In the genomic region with DNA sequence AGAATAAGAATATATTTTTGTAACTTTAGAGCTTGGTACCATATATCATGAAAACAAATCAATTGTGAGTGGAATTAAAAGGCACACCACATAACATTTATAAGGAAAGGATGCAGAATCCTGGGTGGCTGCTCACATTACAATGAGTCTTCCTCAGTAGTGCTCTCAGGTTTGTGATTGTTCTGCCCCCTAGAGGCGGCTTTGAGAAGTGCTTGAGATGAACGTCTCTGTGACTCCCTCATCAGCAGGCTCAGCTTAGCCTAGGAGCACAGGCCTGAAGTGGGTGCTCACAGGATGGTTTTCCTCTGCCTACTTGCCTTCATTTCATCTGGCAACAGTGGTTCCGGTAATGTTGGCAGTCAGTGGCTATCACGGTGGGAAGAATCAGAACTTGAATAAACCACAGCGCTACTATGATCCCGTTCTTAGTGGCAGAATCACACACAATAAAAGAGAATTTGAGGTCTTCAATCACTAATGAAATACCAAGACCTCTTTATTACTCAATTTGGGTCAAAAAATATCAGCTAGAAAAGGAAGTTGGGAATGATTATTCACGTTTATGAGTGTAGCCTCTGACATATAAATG, we compare ENCODE assay signal across 8 cellular contexts. TPM values are rescaled to one million over a fixed set of nuclear protein-coding genes. Genes with fewer than 3 reads are reported as not detected.
DNase-seq lines count a peak whose midpoint lies in the region; ATAC-seq and TF ChIP-seq lines count a peak whose summit lies in the region.

No MANE protein-coding gene starts in this region.

- no peak overlapping the region for H3K27ac Mint-ChIP-seq in activated CD4-positive, alpha-beta memory T cell treated with anti-CD3 and anti-CD28 coated beads, Interleukin-2, amount 10 ng/mL, durations not matched to agents 7 days and 5 days
- H3K27ac Mint-ChIP-seq in endodermal cell: no peak overlapping the region

- no peaks in the 10 kb centered on the region for H3K36me3 ChIP-seq in endodermal cell (ENCODE audit: control insufficient read depth, insufficient read depth, low read length)

- no peak overlapping the region for H3K4me3 ChIP-seq in endodermal cell (ENCODE audit: low read length)

- H3K36me3 Mint-ChIP-seq in activated CD4-positive, alpha-beta memory T cell treated with anti-CD3 and anti-CD28 coated beads, Interleukin-2, amount 10 ng/mL, durations not matched to agents 7 days and 5 days (ENCODE audit: low read depth): no peaks in the 10 kb centered on the region
- H3K36me3 Mint-ChIP-seq in endodermal cell (ENCODE audit: low read depth): peaks cover 11% of the 10 kb centered on the region

- H3K9me3 ChIP-seq in endodermal cell (ENCODE audit: control insufficient read depth, low read length): peaks cover 21% of the 10 kb centered on the region

- 20 to 42% methylated on average over 5 to 7 of the region's 7 CpGs for WGBS in endodermal cell (ENCODE audit: insufficient coverage in 1 of 2, insufficient read length in 1 of 2), 2 experiments

- DNase-seq in COLO668 (lab: John Stamatoyannopoulos, UW; ENCODE audit: unreplicated experiment) (peak; percentile 82), NCI-H748 (lab: John Stamatoyannopoulos, UW; ENCODE audit: unreplicated experiment) (peak; percentile 79), endodermal cell (peak; percentile 96), midbrain (lab: John Stamatoyannopoulos, UW) (peak; percentile 91)
- DNase-seq in activated CD4-positive, alpha-beta memory T cell treated with anti-CD3 and anti-CD28 coated beads, Interleukin-2, amount 10 ng/mL, durations not matched to agents 7 days and 5 days: peak; percentile 79
- DNase-seq in stimulated activated CD8-positive, alpha-beta memory T cell treated with anti-CD3 and anti-CD28 coated beads, Interleukin-4, amount 100 ng/mL, for 24 hours (ENCODE audit: low read depth): peak; percentile 63

- H3K27me3 ChIP-seq in endodermal cell (ENCODE audit: control insufficient read depth, insufficient read depth, low read length, poor library complexity, severe bottlenecking): no peaks in the 10 kb centered on the region

- CTCF ChIA-PET in activated CD4-positive, alpha-beta memory T cell treated with anti-CD3 and anti-CD28 coated beads, Interleukin-2, amount 10 ng/mL, durations not matched to agents 7 days and 5 days (lab: Charles Lee): interaction anchor here (0.6 to 4.5 kb wide), 16 partner anchors 8 to 467 kb away, joined by 3 to 51 read pairs (median 4); partner anchors contain the start of gene MEP1B

- H3K9me3 Mint-ChIP-seq in activated CD4-positive, alpha-beta memory T cell treated with anti-CD3 and anti-CD28 coated beads, Interleukin-2, amount 10 ng/mL, durations not matched to agents 7 days and 5 days: peaks cover 2% of the 10 kb centered on the region
- peaks cover 19% of the 10 kb centered on the region for H3K9me3 Mint-ChIP-seq in endodermal cell

- no peaks in the 10 kb centered on the region for H3K4me1 ChIP-seq in endodermal cell (ENCODE audit: control insufficient read depth, insufficient read depth, low read length)

- no peak overlapping the region for H3K4me3 Mint-ChIP-seq in activated CD4-positive, alpha-beta memory T cell treated with anti-CD3 and anti-CD28 coated beads, Interleukin-2, amount 10 ng/mL, durations not matched to agents 7 days and 5 days
- H3K4me3 Mint-ChIP-seq in endodermal cell: no peak overlapping the region

- ATAC-seq in GM19438 (IDR thresholded peaks at IDR 0.05; ENCODE audit: low read depth, unreplicated experiment): peak; percentile 95
- peak; percentile 93 for ATAC-seq in HG03460 (IDR thresholded peaks at IDR 0.05; ENCODE audit: unreplicated experiment)

- no peaks in the 10 kb centered on the region for H3K4me1 Mint-ChIP-seq in activated CD4-positive, alpha-beta memory T cell treated with anti-CD3 and anti-CD28 coated beads, Interleukin-2, amount 10 ng/mL, durations not matched to agents 7 days and 5 days
- peaks cover 3% of the 10 kb centered on the region for H3K4me1 Mint-ChIP-seq in endodermal cell

- H3K27ac ChIP-seq in endodermal cell (ENCODE audit: low read depth, low read length): no peak overlapping the region

- TF ChIP-seq CTCF in endodermal cell (conservative IDR thresholded peaks at IDR 0.05): peak; percentile 94

- POLR2A ChIA-PET in activated CD4-positive, alpha-beta memory T cell treated with anti-CD3 and anti-CD28 coated beads, Interleukin-2, amount 10 ng/mL, durations not matched to agents 7 days and 5 days (lab: Charles Lee): no interaction called here

- H3K27me3 Mint-ChIP-seq in activated CD4-positive, alpha-beta memory T cell treated with anti-CD3 and anti-CD28 coated beads, Interleukin-2, amount 10 ng/mL, durations not matched to agents 7 days and 5 days: peaks cover 29% of the 10 kb centered on the region
- no peaks in the 10 kb centered on the region for H3K27me3 Mint-ChIP-seq in endodermal cell (ENCODE audit: insufficient read depth)

- H3K9ac ChIP-seq in endodermal cell (ENCODE audit: extremely low read depth, low read length, poor library complexity, severe bottlenecking): no peak overlapping the region

RNA-seq across cellular contexts. Expression of gene B4GALT6, which starts 38.1 kb away (rescaled TPM):
- 1 to 10 TPM in 1 of 2 experiments, under 1 TPM in 1; 0.91 to 1.2 TPM for total RNA-seq in activated CD4-positive, alpha-beta memory T cell treated with anti-CD3 and anti-CD28 coated beads, Interleukin-2, amount 10 ng/mL, durations not matched to agents 7 days and 5 days
- 10 to 100 TPM; 47.7 to 48.4 TPM for total RNA-seq in endodermal cell
- polyA plus RNA-seq in endodermal cell (2013, experiment 1 of 2): 19.4 TPM
- 15.0 TPM for polyA plus RNA-seq in endodermal cell (2013, experiment 2 of 2)

RNA-seq across cellular contexts. Expression of gene SLC25A52, which starts 38.2 kb away (rescaled TPM):
- total RNA-seq in activated CD4-positive, alpha-beta memory T cell treated with anti-CD3 and anti-CD28 coated beads, Interleukin-2, amount 10 ng/mL, durations not matched to agents 7 days and 5 days: under 1 TPM in 1 of 2 experiments, not detected in 1; 0.30 TPM
- total RNA-seq in endodermal cell: 1 to 10 TPM in 1 of 2 donors, under 1 TPM in 1; 0.46 to 1.1 TPM
- not detected for polyA plus RNA-seq in endodermal cell (2013, experiment 1 of 2)
- not detected for polyA plus RNA-seq in endodermal cell (2013, experiment 2 of 2)

Comparison
In these comparisons a context has a peak if more than half of its experiments do, and no peak if none do; other contexts are left out.
1. RNA of gene B4GALT6, which starts 38.1 kb away (total RNA-seq): 47.7 to 48.4 TPM in endodermal cell; 0.91 to 1.2 TPM in activated CD4-positive, alpha-beta memory T cell treated with anti-CD3 and anti-CD28 coated beads, Interleukin-2, amount 10 ng/mL, durations not matched to agents 7 days and 5 days; every median in the first group is over 10 times any median in the second.
2. Peak in every context shown above with its lines, with median percentiles within 50 percentile points of each other: DNase-seq.